ENCODE assay signal across 8 cellular contexts in the genomic region with DNA sequence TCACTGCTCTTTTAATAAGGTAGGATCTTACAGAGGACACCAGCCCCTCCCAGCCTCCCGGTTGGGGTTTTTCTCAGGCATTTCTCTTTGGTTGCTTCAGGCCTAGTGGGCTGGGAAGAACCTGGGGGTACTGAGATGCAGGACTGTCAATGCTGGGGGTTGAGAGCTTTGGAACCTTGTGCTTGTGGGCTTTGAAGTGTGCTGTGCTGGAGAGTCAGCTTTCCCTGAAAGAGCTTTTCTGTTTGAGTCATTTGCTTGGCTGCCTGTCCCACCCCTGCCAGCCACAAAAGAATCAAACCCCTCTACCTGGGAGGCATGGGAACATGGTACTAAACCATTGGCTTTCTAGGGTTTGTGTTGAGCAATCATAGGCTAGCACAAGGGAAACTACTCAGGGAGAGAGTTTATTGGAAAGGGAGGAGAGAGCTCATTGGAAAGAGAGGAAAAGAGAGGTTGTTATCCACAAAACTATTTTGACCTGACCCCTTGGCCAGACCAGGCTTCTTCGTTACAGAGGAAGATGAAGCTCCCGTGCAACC. TPM values are rescaled to one million over a fixed set of nuclear protein-coding genes. Genes with fewer than 3 reads are reported as not detected.
DNase-seq lines count a peak whose midpoint lies in the region; ATAC-seq, FAIRE-seq and TF ChIP-seq lines count a peak whose summit lies in the region.

No MANE protein-coding gene starts in this region.

- CTCF ChIA-PET in PC-9 (lab: Charles Lee) = interaction anchor here (0.7 kb wide), 1 partner anchor 9 kb away, joined by 3 read pairs; no protein-coding TSS in a partner anchor

- no TSS peak for BruUV-seq in PC-9 (replicated peaks; lab: Mats Ljungman, UMichigan)

- DNase-seq in PC-9 (no peak), endothelial cell (ENCODE audit: low spot score) (no peak), osteoblast (ENCODE audit: insufficient read length, low spot score, missing footprints) (peak; percentile 76), frontal cortex (ENCODE audit: low spot score in 2 of 2) (no peak), mesenteric fat pad (ENCODE audit: low spot score) (no peak), pancreas (no peak)
- DNase-seq in activated CD4-positive, alpha-beta T cell treated with anti-CD3 and anti-CD28 coated beads for 48 hours = no peak

- FAIRE-seq in frontal cortex (lab: Jason Lieb, UNC) = no peak
- FAIRE-seq in pancreas (lab: Jason Lieb, UNC) = no peak

- peaks cover 22% of the 10 kb centered on the region for H4K20me1 ChIP-seq in PC-9 (ENCODE audit: insufficient read depth)
- peaks cover 11% of the 10 kb centered on the region for H4K20me1 ChIP-seq in osteoblast (ENCODE audit: insufficient read depth, low read length)

- H3K4me3 ChIP-seq in GM08714 (ENCODE audit: low read length) (peak overlapping the region; percentile 83), PC-9 (peak overlapping the region; percentile 84), osteoblast (ENCODE audit: insufficient read depth, low read length) (peak overlapping the region; percentile 84), pancreas (peak overlapping the region in 1 of 4 donors; percentile 60)

- peaks cover 54% of the 10 kb centered on the region for H3K36me3 Mint-ChIP-seq in endothelial cell (ENCODE audit: low read depth, unreplicated experiment)

- H3K27me3 Mint-ChIP-seq in endothelial cell (ENCODE audit: unreplicated experiment) = peaks cover 14% of the 10 kb centered on the region

- peaks cover 49% of the 10 kb centered on the region for H3K4me1 ChIP-seq in PC-9 (replicated peaks; ENCODE audit: insufficient read depth)
- H3K4me1 ChIP-seq in osteoblast (ENCODE audit: insufficient read depth, low read length) = peaks cover 11% of the 10 kb centered on the region
- H3K4me1 ChIP-seq in pancreas = no peaks in the 10 kb centered on the region

- POLR2A ChIA-PET in PC-9 (lab: Charles Lee; ENCODE audit: unreplicated experiment) = no interaction called here

- H3K27ac ChIP-seq in PC-9 (no peak overlapping the region), osteoblast (ENCODE audit: low read depth, low read length) (no peak overlapping the region), pancreas (no peak overlapping the region)

- H3K79me2 ChIP-seq in PC-9 (ENCODE audit: low read depth) (peaks cover 64% of the 10 kb centered on the region), osteoblast (ENCODE audit: insufficient read depth, low read length) (peaks cover 38% of the 10 kb centered on the region)

- H2AFZ ChIP-seq in PC-9 (no peak overlapping the region), osteoblast (ENCODE audit: low read length) (no peak overlapping the region)

- no peaks in the 10 kb centered on the region for H3K9me3 ChIP-seq in PC-9 (ENCODE audit: insufficient read depth, low read depth)
- no peaks in the 10 kb centered on the region for H3K9me3 ChIP-seq in osteoblast (ENCODE audit: low read depth, low read length)
- H3K9me3 ChIP-seq in pancreas = no peaks in the 10 kb centered on the region

- H3K27me3 ChIP-seq in PC-9 (ENCODE audit: insufficient read depth, low read depth) (no peaks in the 10 kb centered on the region), osteoblast (ENCODE audit: insufficient read depth, low read length) (no peaks in the 10 kb centered on the region), pancreas (no peaks in the 10 kb centered on the region)

- H3K9me3 Mint-ChIP-seq in endothelial cell (ENCODE audit: unreplicated experiment) = no peaks in the 10 kb centered on the region

- H3K9me2 ChIP-seq in PC-9 (ENCODE audit: insufficient read depth) = no peaks in the 10 kb centered on the region

- peaks cover 42% of the 10 kb centered on the region for H3K36me3 ChIP-seq in PC-9 (ENCODE audit: low read depth)
- peaks cover 10% of the 10 kb centered on the region for H3K36me3 ChIP-seq in osteoblast (ENCODE audit: insufficient read depth, low read length)
- no peaks in the 10 kb centered on the region for H3K36me3 ChIP-seq in pancreas

- peak overlapping the region; percentile 99 for H3K4me3 Mint-ChIP-seq in endothelial cell (ENCODE audit: unreplicated experiment)

- H3K27ac Mint-ChIP-seq in endothelial cell (ENCODE audit: unreplicated experiment) = peak overlapping the region; percentile 30

- H3K4me1 Mint-ChIP-seq in endothelial cell (ENCODE audit: unreplicated experiment) = peaks cover 70% of the 10 kb centered on the region

- H3F3A ChIP-seq in PC-9 (ENCODE audit: insufficient read depth, low read depth) = peaks cover 17% of the 10 kb centered on the region; the same call in 1 of the 2 replicates

- WGBS in pancreas, 2 donors = 91 to 98% methylated on average over 3 of the region's 3 CpGs

- ATAC-seq in pancreas = no peak

- TF ChIP-seq CTCF in PC-9 (conservative IDR thresholded peaks at IDR 0.05) (no peak), endothelial cell (IDR thresholded peaks at IDR 0.05; ENCODE audit: unreplicated experiment) (no peak), osteoblast (IDR thresholded peaks at IDR 0.05; ENCODE audit: extremely low read depth, low read depth, low read length) (no peak), pancreas (IDR thresholded peaks at IDR 0.05) (no peak)

- intact Hi-C loops in PC-9 (cut with micrococcal nuclease; ENCODE audit: unreplicated experiment) (no loop called here), pancreas (cut with DNase I) (loop anchor here in 2 of 3 donors (5.0 to 10.0 kb wide), 3 partner anchors 84 to 176 kb away; a partner anchor contains a TSS)

- peak overlapping the region; percentile 87 for H3K4me2 ChIP-seq in PC-9
- H3K4me2 ChIP-seq in osteoblast (ENCODE audit: insufficient read depth, low read length) = peak overlapping the region; percentile 93

RNA-seq across cellular contexts. Expression of a gene that starts 1.4 kb away (rescaled TPM):
- 220 and 518 TPM in 2 replicates for total RNA-seq in PC-9 (2021)
- 627 TPM for total RNA-seq in endothelial cell (ENCODE audit: unreplicated experiment)
- total RNA-seq in osteoblast = 672 and 691 TPM in 2 replicates
- 135 TPM for total RNA-seq in frontal cortex
- total RNA-seq in mesenteric fat pad = 1,693 TPM
- total RNA-seq in pancreas = 10 to 100 TPM in 3 of 6 donors, 1 to 10 TPM in 3; 1.9 to 87.6 (median 9.7) TPM
- 10 to 100 TPM; 10.9 to 30.1 TPM for polyA plus RNA-seq in pancreas

RNA-seq across cellular contexts. Expression of a gene that starts 18.4 kb away (rescaled TPM):
- not detected in 2 replicates for total RNA-seq in PC-9 (2021)
- 0.44 TPM for total RNA-seq in endothelial cell (ENCODE audit: unreplicated experiment)
- not detected in 2 replicates for total RNA-seq in osteoblast
- total RNA-seq in frontal cortex = not detected
- 0.39 TPM for total RNA-seq in mesenteric fat pad
- total RNA-seq in pancreas = not detected
- polyA plus RNA-seq in pancreas = under 1 TPM; 0.11 to 0.54 TPM
